9 cellular contexts compared by ENCODE assay signal in genomic region chr13:23087884-23088283, GRCh38.
A peak's percentile ranks its signal among the peaks of the same experiment; 100 is the strongest.
DNase-seq lines count a peak whose midpoint lies in the region; ATAC-seq, FAIRE-seq and TF ChIP-seq lines count a peak whose summit lies in the region.
"Had no signal": no experiment of that assay in that cellular context is flagged by ENCODE, and none has a peak within 500 bp of the region (broad histone marks: within the 10 kb centered on the region; RNA-seq: fewer than 3 reads in every experiment).

No MANE protein-coding gene starts in this region.

- no peak overlapping the region for H3K27ac ChIP-seq in DND-41 (ENCODE audit: low read length)
- no peak overlapping the region for H3K27ac ChIP-seq in CD8-positive, alpha-beta memory T cell (ENCODE audit: low read depth, low read length)

- H3K9me3 Mint-ChIP-seq in CD8-positive, alpha-beta memory T cell = no peaks in the 10 kb centered on the region
- H3K9me3 Mint-ChIP-seq: T-helper 1 cell treated with Interleukin-12 subunit alpha and Interleukin-12 subunit beta and Interleukin-4 antibody, amounts not matched to agents 30 μg/mL and 1 μg/mL, for 36 hours had no signal

- H3K36me3 Mint-ChIP-seq in CD8-positive, alpha-beta memory T cell = no peaks in the 10 kb centered on the region

- 0 out of 3 replicates have a peak, but pooled peaks have one; percentile 42 for ATAC-seq in DND-41 (ENCODE audit: insufficient read depth, low read depth)

- H3K4me3 Mint-ChIP-seq in CD8-positive, alpha-beta memory T cell = no peak overlapping the region
- H3K4me3 Mint-ChIP-seq: T-helper 1 cell treated with Interleukin-12 subunit alpha and Interleukin-12 subunit beta and Interleukin-4 antibody, amounts not matched to agents 30 μg/mL and 1 μg/mL, for 36 hours had no signal

- peak; percentile 20 for DNase-seq in DND-41
- peak; percentile 14 to 75 for DNase-seq in HAP-1 (ENCODE audit: low spot score in 2 of 2)
- DNase-seq in RCC 7860 (ENCODE audit: low spot score) = peak; percentile 13
- DNase-seq in foreskin fibroblast = peak in 1 of 2 donors; percentile 45
- no peak for DNase-seq in CD8-positive, alpha-beta memory T cell
- no peak for DNase-seq in nucleus accumbens (lab: John Stamatoyannopoulos, UW)
- no peak for DNase-seq in anterior cingulate cortex (lab: John Stamatoyannopoulos, UW)
- no peak for DNase-seq in activated effector memory CD4-positive, alpha-beta T cell treated with anti-CD3 and anti-CD28 coated beads, Interleukin-2, amount 50 U/mL, for 16 hours

- H2AFZ ChIP-seq in DND-41 (ENCODE audit: low read depth, low read length) = no peak overlapping the region; the same call in 1 of the 2 replicates

- TF ChIP-seq CTCF in DND-41 (IDR thresholded peaks at IDR 0.05; ENCODE audit: borderline replicate concordance, extremely low read depth, low read length, poor library complexity, severe bottlenecking) (peak; percentile 55), foreskin fibroblast (IDR thresholded peaks at IDR 0.05; ENCODE audit: low read depth, low read length) (peak; percentile 59)

- peaks cover 2 to 7% of the 10 kb centered on the region in 2 donors for H3K27me3 Mint-ChIP-seq in CD8-positive, alpha-beta memory T cell

- H3K4me1 Mint-ChIP-seq in CD8-positive, alpha-beta memory T cell = no peaks in the 10 kb centered on the region

- H3K4me3 ChIP-seq in DND-41 (ENCODE audit: low read depth in 1 of 2, low read length in 2 of 2) = no peak overlapping the region
- no peak overlapping the region for H3K4me3 ChIP-seq in HAP-1
- no peak overlapping the region for H3K4me3 ChIP-seq in foreskin fibroblast (ENCODE audit: low read depth in 1 of 2, low read length in 2 of 2)
- no peak overlapping the region for H3K4me3 ChIP-seq in CD8-positive, alpha-beta memory T cell (ENCODE audit: low read length)

- no peaks in the 10 kb centered on the region for H3K79me2 ChIP-seq in DND-41 (ENCODE audit: insufficient read depth, low read length)

- H3K27ac Mint-ChIP-seq in CD8-positive, alpha-beta memory T cell = peak overlapping the region in 1 of 8 donors; percentile 67
- H3K27ac Mint-ChIP-seq: T-helper 1 cell treated with Interleukin-12 subunit alpha and Interleukin-12 subunit beta and Interleukin-4 antibody, amounts not matched to agents 30 μg/mL and 1 μg/mL, for 36 hours had no signal

- no peak for FAIRE-seq in RCC 7860 (lab: Jason Lieb, UNC)

- CTCF ChIA-PET in CD8-positive, alpha-beta memory T cell (lab: Charles Lee) = interaction anchor here (0.5 kb wide), 1 partner anchor 65 kb away, joined by 3 read pairs; no protein-coding TSS in a partner anchor

- H3K9me3 ChIP-seq in DND-41 (ENCODE audit: insufficient read depth, low read length, severe bottlenecking) = no peaks in the 10 kb centered on the region
- H3K9me3 ChIP-seq in HAP-1 = no peaks in the 10 kb centered on the region
- no peaks in the 10 kb centered on the region for H3K9me3 ChIP-seq in CD8-positive, alpha-beta memory T cell (ENCODE audit: low read length)

- H3K4me2 ChIP-seq in DND-41 (ENCODE audit: insufficient read depth, low read length) = no peak overlapping the region

- H3K4me1 ChIP-seq in DND-41 (ENCODE audit: insufficient read depth, low read length) (no peaks in the 10 kb centered on the region), HAP-1 (peaks cover 13% of the 10 kb centered on the region)
- no peaks in the 10 kb centered on the region for H3K4me1 ChIP-seq in CD8-positive, alpha-beta memory T cell (ENCODE audit: insufficient read depth, low read length)

- no peaks in the 10 kb centered on the region for H3K36me3 ChIP-seq in DND-41 (ENCODE audit: insufficient read depth, low read length)
- H3K36me3 ChIP-seq in HAP-1 (replicated peaks) = no peaks in the 10 kb centered on the region
- H3K36me3 ChIP-seq in CD8-positive, alpha-beta memory T cell (ENCODE audit: insufficient read depth, low read length) = no peaks in the 10 kb centered on the region

- H3K27me3 ChIP-seq in DND-41 (ENCODE audit: insufficient read depth, low read length, poor library complexity) (no peaks in the 10 kb centered on the region), HAP-1 (ENCODE audit: low read depth) (no peaks in the 10 kb centered on the region)
- no peaks in the 10 kb centered on the region for H3K27me3 ChIP-seq in CD8-positive, alpha-beta memory T cell (ENCODE audit: insufficient read depth, low read length, poor library complexity, severe bottlenecking)

- H4K20me1 ChIP-seq in DND-41 (ENCODE audit: insufficient read depth, low read length) = no peaks in the 10 kb centered on the region

- POLR2A ChIA-PET in CD8-positive, alpha-beta memory T cell (lab: Charles Lee) = no interaction called here

- in situ Hi-C loops in HAP-1 (cut with MboI; ENCODE audit: low sequenced_read_pairs) = no loop called here

- no peak overlapping the region for H3K9ac ChIP-seq in DND-41 (ENCODE audit: low read depth, low read length)

Comparison
In these comparisons a context has a peak if more than half of its experiments do, and no peak if none do; other contexts are left out.
1. DNase-seq: peak in DND-41 (single experiment), HAP-1 (2 of 2) and RCC 7860 (single experiment); none in CD8-positive, alpha-beta memory T cell (0 of 5), nucleus accumbens (0 of 56), anterior cingulate cortex (0 of 58) and activated effector memory CD4-positive, alpha-beta T cell treated with anti-CD3 and anti-CD28 coated beads, Interleukin-2, amount 50 U/mL, for 16 hours (single experiment).